20 cellular contexts compared by ENCODE assay signal in the genomic region with DNA sequence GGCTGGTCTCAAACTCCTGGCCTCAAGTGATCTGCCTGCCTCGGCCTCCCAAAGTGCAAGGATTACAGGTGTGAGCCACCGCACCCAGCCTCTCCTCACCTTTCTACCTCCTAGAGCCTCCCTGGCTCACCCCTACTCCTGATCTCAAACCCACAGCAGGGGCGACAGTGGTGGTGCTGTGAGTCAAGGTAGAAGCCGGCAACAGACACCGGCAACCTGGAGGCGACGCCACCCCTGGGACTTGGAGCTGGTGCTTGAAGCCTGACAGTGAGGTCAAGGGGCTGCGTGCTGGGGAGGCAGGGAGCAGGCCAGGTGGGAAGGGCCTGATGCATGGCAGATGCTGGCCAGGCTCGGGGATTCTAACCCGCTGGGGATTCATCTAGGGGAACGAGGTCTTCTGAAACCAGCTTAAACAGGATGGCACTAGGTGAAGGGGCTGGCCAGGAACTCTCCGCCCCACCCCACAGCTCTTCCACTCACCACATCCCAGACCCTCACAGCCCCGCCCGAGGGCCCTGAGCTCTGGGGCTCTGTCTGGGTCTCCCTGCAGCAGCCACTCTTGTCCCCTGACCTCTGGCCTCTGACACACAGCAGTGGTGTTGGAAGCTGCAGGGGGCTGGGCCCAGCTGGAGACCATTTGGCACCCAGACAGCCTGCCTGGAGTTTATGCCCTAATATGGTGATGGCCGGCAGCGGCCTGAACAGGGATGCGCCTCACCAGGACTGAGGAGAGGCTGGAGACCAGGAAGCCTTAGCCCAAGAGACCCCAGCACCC. TPM values are rescaled to one million over a fixed set of nuclear protein-coding genes. Genes with fewer than 3 reads are reported as not detected.
DNase-seq lines count a peak whose midpoint lies in the region; ATAC-seq and TF ChIP-seq lines count a peak whose summit lies in the region.
"Had no signal": no experiment of that assay in that cellular context is flagged by ENCODE, and none has a peak within 500 bp of the region (broad histone marks: within the 10 kb centered on the region; RNA-seq: fewer than 3 reads in every experiment).

No MANE protein-coding gene starts in this region.

- no peaks in the 10 kb centered on the region for H3K9me3 Mint-ChIP-seq in neural crest cell
- H3K9me3 Mint-ChIP-seq in activated CD8-positive, alpha-beta memory T cell treated with anti-CD3 and anti-CD28 coated beads, Interleukin-2, amount 10 ng/mL, durations not matched to agents 7 days and 5 days (ENCODE audit: low read depth) = no peaks in the 10 kb centered on the region

- H3K9ac ChIP-seq in BLaER1 treated with 17β-estradiol and CSF1 and Interleukin-3, amounts not matched to agents 10 nM and 100 nM = 0 out of 22 replicates have a peak overlapping the region, but pooled peaks of 1 of the 11 experiments have one; percentile 29

- peaks cover 31% of the 10 kb centered on the region for H3K4me1 Mint-ChIP-seq in neural crest cell
- peaks cover 3% of the 10 kb centered on the region for H3K4me1 Mint-ChIP-seq in activated CD8-positive, alpha-beta memory T cell treated with anti-CD3 and anti-CD28 coated beads, Interleukin-2, amount 10 ng/mL, durations not matched to agents 7 days and 5 days

- H3K27ac ChIP-seq in BLaER1 treated with 17β-estradiol and CSF1 and Interleukin-3, amounts not matched to agents 10 nM and 100 nM = no peak overlapping the region
- H3K27ac ChIP-seq in right atrium auricular region = peak overlapping the region; percentile 75 to 90
- H3K27ac ChIP-seq in dorsolateral prefrontal cortex = no peak overlapping the region
- H3K27ac ChIP-seq: neutrophil had no signal

- no peak for ATAC-seq in activated CD8-positive, alpha-beta memory T cell treated with anti-CD3 and anti-CD28 coated beads, Interleukin-2, amount 10 ng/mL, durations not matched to agents 7 days and 5 days
- ATAC-seq: GM12878, left lobe of liver had no signal

- DNase-seq in SK-N-DZ (ENCODE audit: low spot score) = peak; percentile 68
- DNase-seq in right atrium auricular region (ENCODE audit: low spot score) = no peak
- DNase-seq in neural crest cell (ENCODE audit: low read depth, low spot score) = no peak
- no peak for DNase-seq in dorsolateral prefrontal cortex
- no peak for DNase-seq in activated gamma-delta T cell treated with Interleukin-2 at 50 U/mL for 16 hours
- DNase-seq in activated CD8-positive, alpha-beta memory T cell treated with anti-CD3 and anti-CD28 coated beads, Interleukin-2, amount 10 ng/mL, durations not matched to agents 7 days and 5 days = no peak
- no peak for DNase-seq in SKM-1 treated with dmso at 0.1 percent for 144 hours (lab: John Stamatoyannopoulos, UW; ENCODE audit: unreplicated experiment)
- DNase-seq: activated CD4-positive, CD25-positive, alpha-beta regulatory T cell; activated effector memory CD4-positive, alpha-beta T cell treated with Interleukin-2 at 50 U/mL for 16 hours; COR-L47; H7; hypothalamus; MG63; NCI-H2029 treated with DMSO at 0.1 percent for 48 hours; NCI-H748 treated with DMSO at 0.1 percent for 48 hours had no signal

- peak overlapping the region; percentile 19 for H3K27ac Mint-ChIP-seq in neural crest cell (ENCODE audit: unreplicated experiment)
- H3K27ac Mint-ChIP-seq in activated CD8-positive, alpha-beta memory T cell treated with anti-CD3 and anti-CD28 coated beads, Interleukin-2, amount 10 ng/mL, durations not matched to agents 7 days and 5 days = no peak overlapping the region

- peaks cover 33 to 70% (median 62%) of the 10 kb centered on the region in 10 experiments for H3K4me1 ChIP-seq in BLaER1 treated with 17β-estradiol and CSF1 and Interleukin-3, amounts not matched to agents 10 nM and 100 nM
- peaks cover 0 to 69% of the 10 kb centered on the region in 2 donors for H3K4me1 ChIP-seq in right atrium auricular region

- H3K4me2 ChIP-seq in BLaER1 treated with 17β-estradiol and CSF1 and Interleukin-3, amounts not matched to agents 10 nM and 100 nM = peak overlapping the region in 9 of 11 experiments; percentile 12 to 89 (median 81); a peak in 18 of 22 replicates

- H4K20me1 ChIP-seq in BLaER1 treated with 17β-estradiol and CSF1 and Interleukin-3, amounts not matched to agents 10 nM and 100 nM = peaks cover 0 to 79% (median 60%) of the 10 kb centered on the region in 11 experiments; a peak in 18 of 22 replicates

- H3K4me3 ChIP-seq in BLaER1 treated with 17β-estradiol and CSF1 and Interleukin-3, amounts not matched to agents 10 nM and 100 nM = no peak overlapping the region
- no peak overlapping the region for H3K4me3 ChIP-seq in right atrium auricular region
- no peak overlapping the region for H3K4me3 ChIP-seq in dorsolateral prefrontal cortex
- H3K4me3 ChIP-seq: GM12878, MG63, upper lobe of left lung had no signal

- intact Hi-C loops in dorsolateral prefrontal cortex (cut with DNase I) = loop anchor here (2.0 to 5.0 kb wide), 2 partner anchors 27 to 64 kb away; no protein-coding TSS in a partner anchor

- H3K4me3 Mint-ChIP-seq in neural crest cell = peak overlapping the region; percentile 49
- H3K4me3 Mint-ChIP-seq in activated CD8-positive, alpha-beta memory T cell treated with anti-CD3 and anti-CD28 coated beads, Interleukin-2, amount 10 ng/mL, durations not matched to agents 7 days and 5 days = no peak overlapping the region

- CTCF ChIA-PET in activated CD8-positive, alpha-beta memory T cell treated with anti-CD3 and anti-CD28 coated beads, Interleukin-2, amount 10 ng/mL, durations not matched to agents 7 days and 5 days (lab: Charles Lee) = interaction anchor here (0.8 to 5.5 kb wide), 16 partner anchors 9 to 201 kb away, joined by 3 to 61 read pairs (median 6); no protein-coding TSS in a partner anchor

- H3K36me3 ChIP-seq in BLaER1 treated with 17β-estradiol and CSF1 and Interleukin-3, amounts not matched to agents 10 nM and 100 nM = no peaks in the 10 kb centered on the region
- peaks cover 10% of the 10 kb centered on the region for H3K36me3 ChIP-seq in right atrium auricular region
- H3K36me3 ChIP-seq: MG63, neutrophil, upper lobe of left lung had no signal

- TF ChIP-seq CTCF in right atrium auricular region (IDR thresholded peaks at IDR 0.05) = no peak
- TF ChIP-seq CTCF in neural crest cell (conservative IDR thresholded peaks at IDR 0.05) = no peak
- no peak for TF ChIP-seq CTCF in dorsolateral prefrontal cortex (IDR thresholded peaks at IDR 0.05 in 54 of 56, conservative IDR thresholded peaks at IDR 0.05 in 2 of 56; ENCODE audit: low read depth in 1 of 56, partially characterized antibody in 56 of 56)

- peaks cover 0 to 63% (median 27%) of the 10 kb centered on the region in 11 experiments; a peak in 14 of 22 replicates for H3K27me3 ChIP-seq in BLaER1 treated with 17β-estradiol and CSF1 and Interleukin-3, amounts not matched to agents 10 nM and 100 nM
- H3K27me3 ChIP-seq in right atrium auricular region (no peaks in the 10 kb centered on the region), dorsolateral prefrontal cortex (peaks cover 0 to 4% (median 0%) of the 10 kb centered on the region in 45 donors)
- H3K27me3 ChIP-seq: MG63 had no signal

- H3K9me3 ChIP-seq in BLaER1 treated with 17β-estradiol and CSF1 and Interleukin-3, amounts not matched to agents 10 nM and 100 nM (replicated peaks in 1 of 11) = no peaks in the 10 kb centered on the region
- H3K9me3 ChIP-seq in right atrium auricular region = no peaks in the 10 kb centered on the region
- H3K9me3 ChIP-seq: MG63, neutrophil, upper lobe of left lung had no signal

- no peaks in the 10 kb centered on the region for H3K36me3 Mint-ChIP-seq in neural crest cell (ENCODE audit: low read depth)
- H3K36me3 Mint-ChIP-seq in activated CD8-positive, alpha-beta memory T cell treated with anti-CD3 and anti-CD28 coated beads, Interleukin-2, amount 10 ng/mL, durations not matched to agents 7 days and 5 days = no peaks in the 10 kb centered on the region

- no peaks in the 10 kb centered on the region for H3K27me3 Mint-ChIP-seq in neural crest cell (ENCODE audit: low read depth)
- H3K27me3 Mint-ChIP-seq in activated CD8-positive, alpha-beta memory T cell treated with anti-CD3 and anti-CD28 coated beads, Interleukin-2, amount 10 ng/mL, durations not matched to agents 7 days and 5 days = peaks cover 37% of the 10 kb centered on the region

RNA-seq across cellular contexts. Expression of a gene that starts 16.4 kb away (rescaled TPM):
- polyA plus RNA-seq in SK-N-DZ (2014; cell fraction: cytosol; rRNA removed) = 47.5 and 53.0 TPM in 2 replicates
- 69.1 and 75.0 TPM in 2 replicates for polyA plus RNA-seq in SK-N-DZ (2014; cell fraction: nucleus; rRNA removed)
- 100 to 1,000 TPM; 119 to 128 TPM for total RNA-seq in right atrium auricular region
- total RNA-seq in neural crest cell = 10.7 and 12.4 TPM in 2 replicates
- total RNA-seq in dorsolateral prefrontal cortex = 10 to 100 TPM in 118 of 120 experiments, 1 to 10 TPM in 2; 7.8 to 27.9 (median 19.3) TPM
- total RNA-seq in activated CD8-positive, alpha-beta memory T cell treated with anti-CD3 and anti-CD28 coated beads, Interleukin-2, amount 10 ng/mL, durations not matched to agents 7 days and 5 days = under 1 TPM in 1 of 2 experiments, not detected in 1; 0.07 TPM

RNA-seq across cellular contexts. Expression of a gene that starts 29.1 kb away (rescaled TPM):
- polyA plus RNA-seq in SK-N-DZ (2014; cell fraction: cytosol; rRNA removed) = 14.7 and 15.2 TPM in 2 replicates
- polyA plus RNA-seq in SK-N-DZ (2014; cell fraction: nucleus; rRNA removed) = 21.6 and 21.7 TPM in 2 replicates
- 10 to 100 TPM; 14.5 to 78.6 TPM for total RNA-seq in right atrium auricular region
- 6.1 and 7.4 TPM in 2 replicates for total RNA-seq in neural crest cell
- 10 to 100 TPM in 67 of 120 experiments, 1 to 10 TPM in 53; 3.3 to 39.1 (median 10.8) TPM for total RNA-seq in dorsolateral prefrontal cortex
- 10 to 100 TPM in 1 of 2 experiments, 1 to 10 TPM in 1; 6.4 to 10.8 TPM for total RNA-seq in activated CD8-positive, alpha-beta memory T cell treated with anti-CD3 and anti-CD28 coated beads, Interleukin-2, amount 10 ng/mL, durations not matched to agents 7 days and 5 days

Comparison
In these comparisons a context has a peak if more than half of its experiments do, and no peak if none do; other contexts are left out.
1. H3K27ac ChIP-seq: peak in right atrium auricular region (2 of 2); none in BLaER1 treated with 17β-estradiol and CSF1 and Interleukin-3, amounts not matched to agents 10 nM and 100 nM (0 of 11) and dorsolateral prefrontal cortex (0 of 59).
2. RNA of a gene that starts 16.4 kb away (total RNA-seq): 119 to 128 TPM in right atrium auricular region, 7.8 to 27.9 TPM in dorsolateral prefrontal cortex and 10.7 to 12.4 TPM in neural crest cell; 0.07 TPM in activated CD8-positive, alpha-beta memory T cell treated with anti-CD3 and anti-CD28 coated beads, Interleukin-2, amount 10 ng/mL, durations not matched to agents 7 days and 5 days; every median in the first group is over 4 times any median in the second.